In genomic region chr14:105168496-105168978, GRCh38 we compare ENCODE assay signal across 8 cellular contexts. TPM values are rescaled to one million over a fixed set of nuclear protein-coding genes. Genes with fewer than 3 reads are reported as not detected.
A peak's percentile ranks its signal among the peaks of the same experiment; 100 is the strongest.
DNase-seq lines count a peak whose midpoint lies in the region; ATAC-seq and TF ChIP-seq lines count a peak whose summit lies in the region.

Gene JAG2, minus strand, starts transcription at chr14:105168776. Its CDS starts 356 bp downstream, at chr14:105168420.

- H3K27me3 ChIP-seq in naive thymus-derived CD4-positive, alpha-beta T cell (ENCODE audit: control insufficient read depth in 2 of 2, insufficient read depth in 2 of 2, low read length in 2 of 2): peaks cover 0 to 6% of the 10 kb centered on the region in 2 donors
- peaks cover 54% of the 10 kb centered on the region for H3K27me3 ChIP-seq in suprapubic skin

- intact Hi-C loops in naive thymus-derived CD4-positive, alpha-beta T cell (cut with micrococcal nuclease): loop anchor here in 1 of 2 donors (5.0 kb wide), 1 partner anchor 76 kb away; no protein-coding TSS in a partner anchor

- peak within 1 kb of the TSS; percentile 33 for H3K4me3 ChIP-seq in naive thymus-derived CD4-positive, alpha-beta T cell (ENCODE audit: low read length)
- peak within 1 kb of the TSS; percentile 55 for H3K4me3 ChIP-seq in suprapubic skin

- TF ChIP-seq CTCF in GM10248 (IDR thresholded peaks at IDR 0.05; ENCODE audit: control extremely low read depth, extremely low read depth, low read depth, missing control alignments) (no peak), endothelial cell (IDR thresholded peaks at IDR 0.05; ENCODE audit: unreplicated experiment) (no peak), suprapubic skin (IDR thresholded peaks at IDR 0.05) (no peak)

- H3K4me1 ChIP-seq in naive thymus-derived CD4-positive, alpha-beta T cell (ENCODE audit: control insufficient read depth in 2 of 2, insufficient read depth in 2 of 2, low read length in 2 of 2): peaks cover 6 to 11% of the 10 kb centered on the region in 2 donors
- peaks cover 54% of the 10 kb centered on the region for H3K4me1 ChIP-seq in suprapubic skin

- H3K36me3 Mint-ChIP-seq in endothelial cell (ENCODE audit: low read depth, unreplicated experiment): peaks cover 6% of the 10 kb centered on the region
- H3K36me3 Mint-ChIP-seq in naive thymus-derived CD4-positive, alpha-beta T cell: no peaks in the 10 kb centered on the region

- H3K9me3 ChIP-seq in naive thymus-derived CD4-positive, alpha-beta T cell (ENCODE audit: control insufficient read depth in 2 of 3, low read length in 3 of 3): no peaks in the 10 kb centered on the region
- H3K9me3 ChIP-seq in suprapubic skin: no peaks in the 10 kb centered on the region

- peak; percentile 69 for ATAC-seq in naive thymus-derived CD4-positive, alpha-beta T cell
- ATAC-seq in HG03378 (IDR thresholded peaks at IDR 0.05; ENCODE audit: unreplicated experiment) (no peak), GM18861 (IDR thresholded peaks at IDR 0.05; ENCODE audit: unreplicated experiment) (no peak)

- CTCF ChIA-PET in GM10248 (lab: Yijun Ruan, JAX): interaction anchor here (1.3 kb wide), 1 partner anchor 11 kb away, joined by 4 read pairs; no protein-coding TSS in a partner anchor
- CTCF ChIA-PET in naive thymus-derived CD4-positive, alpha-beta T cell (lab: Charles Lee): interaction anchor here (1.3 kb wide), 1 partner anchor 81 kb away, joined by 3 read pairs; no protein-coding TSS in a partner anchor

- peak within 1 kb of the TSS; percentile 83 for H3K4me3 Mint-ChIP-seq in endothelial cell (ENCODE audit: unreplicated experiment)
- peak within 1 kb of the TSS; percentile 46 to 85 (median 74) for H3K4me3 Mint-ChIP-seq in naive thymus-derived CD4-positive, alpha-beta T cell

- POLR2A ChIA-PET in GM10248 (lab: Yijun Ruan, JAX): no interaction called here
- POLR2A ChIA-PET in naive thymus-derived CD4-positive, alpha-beta T cell (lab: Charles Lee): interaction anchor here (0.6 kb wide), 1 partner anchor 13 kb away, joined by 4 read pairs; no protein-coding TSS in a partner anchor

- peaks cover 17% of the 10 kb centered on the region for H3K27me3 Mint-ChIP-seq in endothelial cell (ENCODE audit: unreplicated experiment)
- H3K27me3 Mint-ChIP-seq in naive thymus-derived CD4-positive, alpha-beta T cell: peaks cover 0 to 23% (median 15%) of the 10 kb centered on the region in 5 donors

- no peak within 1 kb of the TSS for H3K27ac Mint-ChIP-seq in endothelial cell (ENCODE audit: unreplicated experiment)
- peak within 1 kb of the TSS in 2 of 9 donors; percentile 36 to 54 for H3K27ac Mint-ChIP-seq in naive thymus-derived CD4-positive, alpha-beta T cell

- H3K4me1 Mint-ChIP-seq in endothelial cell (ENCODE audit: unreplicated experiment): peaks cover 21% of the 10 kb centered on the region
- peaks cover 0 to 13% (median 5%) of the 10 kb centered on the region in 7 donors for H3K4me1 Mint-ChIP-seq in naive thymus-derived CD4-positive, alpha-beta T cell

- no peak for TF ChIP-seq EP300 in suprapubic skin (IDR thresholded peaks at IDR 0.05)

- peak; percentile 54 for DNase-seq in GM10248 (ENCODE audit: extremely low spot score)
- peak; percentile 43 for DNase-seq in NCI-H2107 treated with DMSO at 0.1 percent for 48 hours (lab: John Stamatoyannopoulos, UW; ENCODE audit: unreplicated experiment)
- peak; percentile 77 for DNase-seq in activated CD8-positive, alpha-beta memory T cell treated with anti-CD3 and anti-CD28 coated beads, Interleukin-2, amount 50 U/mL, for 48 hours
- peak; percentile 61 for DNase-seq in endothelial cell (ENCODE audit: low spot score)
- peak in 7 of 9 donors; percentile 26 to 64 (median 49) for DNase-seq in naive thymus-derived CD4-positive, alpha-beta T cell
- no peak for DNase-seq in suprapubic skin (ENCODE audit: low spot score in 2 of 2)

- no peak within 1 kb of the TSS for H3K27ac ChIP-seq in naive thymus-derived CD4-positive, alpha-beta T cell (ENCODE audit: low read depth, low read length)
- H3K27ac ChIP-seq in suprapubic skin: peak within 1 kb of the TSS; percentile 76

- WGBS in suprapubic skin: 1% methylated on average over 14 of the region's 84 CpGs

- no peaks in the 10 kb centered on the region for H3K36me3 ChIP-seq in naive thymus-derived CD4-positive, alpha-beta T cell (ENCODE audit: control insufficient read depth in 2 of 3, insufficient read depth in 3 of 3, low read length in 3 of 3)
- H3K36me3 ChIP-seq in suprapubic skin: no peaks in the 10 kb centered on the region

- H3K9me3 Mint-ChIP-seq in endothelial cell (ENCODE audit: unreplicated experiment): no peaks in the 10 kb centered on the region
- no peaks in the 10 kb centered on the region for H3K9me3 Mint-ChIP-seq in naive thymus-derived CD4-positive, alpha-beta T cell

- TF ChIP-seq POLR2A in suprapubic skin (IDR thresholded peaks at IDR 0.05): no peak

RNA-seq across cellular contexts. Expression of gene JAG2, which starts in this region (rescaled TPM):
- total RNA-seq in endothelial cell (ENCODE audit: unreplicated experiment): 280 TPM
- 1 to 10 TPM in 3 of 5 experiments, under 1 TPM in 2; 0.27 to 5.7 (median 2.2) TPM for total RNA-seq in naive thymus-derived CD4-positive, alpha-beta T cell
- under 1 TPM in 1 of 2 donors, not detected in 1; 0.21 TPM for polyA plus RNA-seq in naive thymus-derived CD4-positive, alpha-beta T cell
- 10 to 100 TPM; 47.4 to 75.4 (median 67.2) TPM for total RNA-seq in suprapubic skin

Comparison
In these comparisons a context has a peak if more than half of its experiments do, and no peak if none do; other contexts are left out.
1. RNA of gene JAG2 (total RNA-seq): 280 TPM in endothelial cell (single experiment) and 47.4 to 75.4 TPM in suprapubic skin; 0.27 to 5.7 TPM in naive thymus-derived CD4-positive, alpha-beta T cell; every median in the first group is over 4 times any median in the second.
2. DNase-seq: peak in GM10248 (single experiment), NCI-H2107 treated with DMSO at 0.1 percent for 48 hours (single experiment), activated CD8-positive, alpha-beta memory T cell treated with anti-CD3 and anti-CD28 coated beads, Interleukin-2, amount 50 U/mL, for 48 hours (single experiment), endothelial cell (single experiment) and naive thymus-derived CD4-positive, alpha-beta T cell (7 of 9); none in suprapubic skin (0 of 2).